ENCODE assay signal across 6 cellular contexts in the genomic region with DNA sequence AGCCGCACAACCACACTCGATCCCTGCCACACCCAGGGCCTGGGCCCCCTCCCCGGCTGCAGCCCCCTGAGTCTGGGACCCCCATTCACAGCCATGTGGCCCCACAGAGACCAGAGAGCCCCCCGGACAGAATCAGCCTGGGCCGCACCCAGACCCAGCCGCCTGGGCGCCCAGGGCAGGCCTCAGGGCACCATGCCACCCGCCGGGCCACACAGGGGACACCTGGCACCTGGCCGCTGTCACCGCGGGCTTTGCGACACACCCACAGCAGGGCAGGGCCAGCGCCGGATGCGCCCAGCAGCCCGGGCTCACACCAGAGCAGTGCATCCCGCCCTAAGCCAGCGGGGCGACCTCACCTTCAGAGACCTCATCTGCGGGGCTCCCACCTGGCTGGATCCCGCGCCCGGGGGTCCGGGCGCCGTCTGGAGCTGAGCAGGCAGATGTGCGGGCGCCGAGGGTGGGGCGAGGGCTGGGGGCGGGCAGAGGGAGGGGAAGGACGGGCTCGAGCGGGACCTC. TPM values are rescaled to one million over a fixed set of nuclear protein-coding genes. Genes with fewer than 3 reads are reported as not detected.
DNase-seq lines count a peak whose midpoint lies in the region; ATAC-seq and TF ChIP-seq lines count a peak whose summit lies in the region.

No MANE protein-coding gene starts in this region.

- H3K4me3 ChIP-seq in dorsolateral prefrontal cortex, result peak overlapping the region; percentile 32 to 72 (median 57)
- peak overlapping the region in 2 of 3 donors; percentile 46 to 47 for H3K4me3 ChIP-seq in skeletal muscle tissue (ENCODE audit: low read length in 3 of 3)

- H3K9me3 ChIP-seq in skeletal muscle tissue (ENCODE audit: control insufficient read depth in 3 of 3, low read length in 3 of 3), result no peaks in the 10 kb centered on the region

- H3K27ac ChIP-seq in dorsolateral prefrontal cortex, result peak overlapping the region in 10 of 59 donors; percentile 27 to 80 (median 66)
- no peak overlapping the region for H3K27ac ChIP-seq in skeletal muscle tissue (ENCODE audit: low read depth, low read length)

- H3K9ac ChIP-seq in skeletal muscle tissue (ENCODE audit: low read depth in 1 of 3, low read length in 3 of 3), result peak overlapping the region in 2 of 3 donors; percentile 23 to 54

- peaks cover 10 to 44% (median 37%) of the 10 kb centered on the region in 3 donors for H3K4me1 ChIP-seq in skeletal muscle tissue (ENCODE audit: control insufficient read depth in 3 of 3, insufficient read depth in 3 of 3, low read length in 3 of 3)

- DNase-seq in NCI-H2196 (lab: John Stamatoyannopoulos, UW; ENCODE audit: unreplicated experiment) (peak; percentile 56), NCI-H2196 treated with DMSO at 0.1 percent for 48 hours (lab: John Stamatoyannopoulos, UW; ENCODE audit: unreplicated experiment) (no peak), dorsolateral prefrontal cortex (no peak), GDM1 (lab: John Stamatoyannopoulos, UW) (no peak)

- peaks cover 4 to 6% (median 4%) of the 10 kb centered on the region in 3 donors for H3K36me3 ChIP-seq in skeletal muscle tissue (ENCODE audit: control insufficient read depth in 3 of 3, insufficient read depth in 3 of 3, low read length in 3 of 3)

- H3K27me3 ChIP-seq in dorsolateral prefrontal cortex (peaks cover 0 to 23% (median 0%) of the 10 kb centered on the region in 45 donors), skeletal muscle tissue (ENCODE audit: control insufficient read depth in 3 of 3, insufficient read depth in 3 of 3, low read length in 3 of 3) (peaks cover 20 to 38% (median 36%) of the 10 kb centered on the region in 3 donors)

- TF ChIP-seq CTCF in dorsolateral prefrontal cortex (IDR thresholded peaks at IDR 0.05 in 54 of 56, conservative IDR thresholded peaks at IDR 0.05 in 2 of 56; ENCODE audit: low read depth in 1 of 56, partially characterized antibody in 56 of 56), result no peak

- ATAC-seq in GM19035 (IDR thresholded peaks at IDR 0.05; ENCODE audit: unreplicated experiment), result no peak

- intact Hi-C loops in dorsolateral prefrontal cortex (cut with DNase I), result loop anchor here in 1 of 2 donors (10.0 kb wide), 1 partner anchor 281 kb away; no protein-coding TSS in a partner anchor

RNA-seq across cellular contexts. Expression of a gene that starts 0.4 kb away (rescaled TPM):
- total RNA-seq in dorsolateral prefrontal cortex, result 1 to 10 TPM in 80 of 120 experiments, under 1 TPM in 40; 0.36 to 2.7 (median 1.4) TPM
- total RNA-seq in skeletal muscle tissue, result under 0.01 TPM

RNA-seq across cellular contexts. Expression of a gene that starts 20.4 kb away (rescaled TPM):
- total RNA-seq in dorsolateral prefrontal cortex (10 to 100 TPM; 18.8 to 43.6 (median 24.6) TPM), skeletal muscle tissue (12.5 TPM)

RNA-seq across cellular contexts. Expression of a gene that starts 21.0 kb away (rescaled TPM):
- total RNA-seq in dorsolateral prefrontal cortex (1 to 10 TPM in 27 of 120 experiments, under 1 TPM in 93; 0.13 to 1.7 (median 0.63) TPM), skeletal muscle tissue (not detected)

RNA-seq across cellular contexts. Expression of a gene that starts 33.5 kb away (rescaled TPM):
- total RNA-seq in dorsolateral prefrontal cortex (10 to 100 TPM; 10.1 to 58.3 (median 26.2) TPM), skeletal muscle tissue (28.7 TPM)

RNA-seq across cellular contexts. Expression of a gene that starts 48.8 kb away (rescaled TPM):
- total RNA-seq in dorsolateral prefrontal cortex (100 to 1,000 TPM in 14 of 120 experiments, 10 to 100 TPM in 106; 54.9 to 119 (median 77.6) TPM), skeletal muscle tissue (18.8 TPM)
